1 cellular context compared by ENCODE assay signal in the genomic region with DNA sequence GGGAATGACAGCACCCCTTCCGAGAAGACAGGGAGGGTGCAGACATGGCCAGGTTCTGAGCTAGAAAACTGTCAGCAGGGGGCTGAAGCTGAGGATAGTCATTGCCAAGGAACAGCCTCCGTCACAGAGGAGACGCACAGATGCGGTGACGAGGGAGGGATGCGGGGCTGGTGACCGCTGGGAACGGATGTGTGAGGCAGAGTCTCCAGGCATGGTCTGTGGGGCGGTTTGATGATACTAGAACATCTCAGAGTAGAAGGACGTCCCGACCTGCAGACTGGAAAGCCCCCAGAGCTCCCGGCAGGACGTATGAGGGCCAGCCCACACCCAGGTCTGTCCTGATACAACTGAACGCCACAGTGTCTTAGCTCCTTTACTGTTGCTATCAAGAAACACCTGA.
TF ChIP-seq lines count a peak whose summit lies in the region.

No MANE protein-coding gene starts in this region.

TF ChIP-seq in GM12878, 131 proteins besides CTCF, POLR2A, EP300 and RAD21:
- TF ChIP-seq POLR2AphosphoS2 (IDR thresholded peaks at IDR 0.05; ENCODE audit: low read depth, low read length) = no peak
- no peak for TF ChIP-seq HSF1 (IDR thresholded peaks at IDR 0.05; ENCODE audit: low read depth, low read length)
- no peak for TF ChIP-seq BCLAF1 (IDR thresholded peaks at IDR 0.05)
- TF ChIP-seq EZH2 (IDR thresholded peaks at IDR 0.05; ENCODE audit: borderline replicate concordance, control insufficient read depth, low read depth, low read length) = no peak
- no peak for TF ChIP-seq ATF3 (IDR thresholded peaks at IDR 0.05; ENCODE audit: borderline replicate concordance, extremely low read depth, low read depth, low read length)
- no peak for TF ChIP-seq MTA3 (IDR thresholded peaks at IDR 0.05; ENCODE audit: borderline replicate concordance, low read length)
- no peak for TF ChIP-seq HDAC2 (IDR thresholded peaks at IDR 0.05)
- TF ChIP-seq NKRF (conservative IDR thresholded peaks at IDR 0.05) = no peak
- TF ChIP-seq CHD4 (IDR thresholded peaks at IDR 0.05) = no peak
TF ChIP-seq in GM12878: peak in this region for 0.
